In the genomic region with DNA sequence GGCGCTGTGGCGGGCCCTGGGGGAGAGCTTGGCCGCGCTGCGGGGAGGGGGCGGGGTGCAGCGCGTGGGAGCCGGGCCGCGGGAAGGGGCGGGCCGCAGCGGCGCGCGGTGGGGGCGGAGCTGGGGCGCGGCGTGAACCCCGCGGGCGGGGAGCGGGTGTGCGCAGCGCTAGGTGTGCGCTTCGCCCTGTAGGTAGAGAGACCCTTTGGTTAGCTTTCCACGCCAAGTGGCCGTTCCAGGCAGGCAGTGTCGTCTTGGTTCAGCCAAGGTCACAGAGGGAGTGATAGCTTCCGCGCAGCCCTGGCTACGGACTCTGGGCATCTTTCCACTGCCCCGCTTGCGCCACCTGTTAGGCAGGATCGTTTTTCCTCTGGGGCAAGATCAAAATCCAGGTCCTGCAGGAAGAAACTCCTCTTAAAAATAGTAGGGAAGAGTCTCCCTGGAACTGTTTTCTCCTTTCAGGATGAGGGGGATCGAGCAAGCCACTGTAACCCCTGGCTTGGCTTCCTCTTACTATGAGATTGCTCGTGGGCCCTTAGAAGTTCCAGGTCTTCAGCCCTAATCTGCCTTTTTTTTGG, we compare ENCODE assay signal across 8 cellular contexts. TPM values are rescaled to one million over a fixed set of nuclear protein-coding genes. Genes with fewer than 3 reads are reported as not detected.
DNase-seq lines count a peak whose midpoint lies in the region; ATAC-seq and TF ChIP-seq lines count a peak whose summit lies in the region.

No MANE protein-coding gene starts in this region.

- H2BK12ac ChIP-seq in mesenchymal stem cell (ENCODE audit: low read length in 2 of 2) = peak overlapping the region in 1 of 2 experiments; percentile 55

- 3% methylated on average over 22 of the region's 40 CpGs for WGBS in mesenchymal stem cell
- whole genome bisulfite sequencing in transverse colon (ENCODE audit: low coverage in 1 of 2), 2 donors = 0% methylated on average over 25 of the region's 40 CpGs; no CpG with 5 or more reads in 1 of the 2 donors

- CTCF ChIA-PET in CD4-positive, alpha-beta memory T cell (lab: Charles Lee; ENCODE audit: partially characterized antibody) = interaction anchor here (0.6 to 2.4 kb wide), 10 partner anchors 11 to 291 kb away, joined by 3 to 11 read pairs (median 5); a partner anchor contains a TSS

- peaks cover 10 to 44% (median 27%) of the 10 kb centered on the region in 4 donors for H3K4me1 Mint-ChIP-seq in CD4-positive, alpha-beta memory T cell

- H3K9me3 Mint-ChIP-seq in CD4-positive, alpha-beta memory T cell = no peaks in the 10 kb centered on the region

- intact Hi-C loops in CD4-positive, alpha-beta memory T cell (cut with micrococcal nuclease) = loop anchor here (1.0 to 2.0 kb wide), 8 partner anchors 41 to 432 kb away; a partner anchor contains a TSS
- intact Hi-C loops in colonic mucosa (cut with DNase I) = loop anchor here (5.0 kb wide), 1 partner anchor 40 kb away; a partner anchor contains a TSS
- intact Hi-C loops in transverse colon (cut with DNase I; ENCODE audit: low total_unique reads) = no loop called here

- no peak overlapping the region for H3K23ac ChIP-seq in mesenchymal stem cell (ENCODE audit: low read length in 2 of 2)

- POLR2A ChIA-PET in CD4-positive, alpha-beta memory T cell (lab: Charles Lee; ENCODE audit: partially characterized antibody) = interaction anchor here (0.5 to 1.5 kb wide), 25 partner anchors 20 to 1280 kb away, joined by 3 to 44 read pairs (median 5); a partner anchor contains a TSS

- no peak for DNase-seq in CD4-positive, alpha-beta memory T cell
- DNase-seq in RKO (ENCODE audit: low spot score) = peak; percentile 51
- DNase-seq in colonic mucosa = peak; percentile 67
- peak; percentile 50 for DNase-seq in mesenchymal stem cell
- DNase-seq in transverse colon = peak; percentile 68
- no peak for DNase-seq in KBM-7

- no peaks in the 10 kb centered on the region for H3K9me3 ChIP-seq in CD4-positive, alpha-beta memory T cell (ENCODE audit: control insufficient read depth in 1 of 2, low read length in 2 of 2)
- H3K9me3 ChIP-seq in colonic mucosa (no peaks in the 10 kb centered on the region), mesenchymal stem cell (ENCODE audit: control insufficient read depth, low read length) (no peaks in the 10 kb centered on the region), transverse colon (no peaks in the 10 kb centered on the region)

- H2BK120ac ChIP-seq in mesenchymal stem cell (ENCODE audit: low read depth, low read length) = peak overlapping the region; percentile 25

- peak overlapping the region; percentile 80 to 93 for H3K18ac ChIP-seq in mesenchymal stem cell (ENCODE audit: low read depth in 1 of 2, low read length in 2 of 2)

- peak overlapping the region; percentile 81 for H2AFZ ChIP-seq in mesenchymal stem cell (ENCODE audit: low read depth, low read length)

- H3K27ac ChIP-seq in CD4-positive, alpha-beta memory T cell (ENCODE audit: low read depth, low read length) = peak overlapping the region; percentile 87
- H3K27ac ChIP-seq in colonic mucosa (peak overlapping the region; percentile 93), mesenchymal stem cell (ENCODE audit: low read length, poor library complexity, severe bottlenecking) (peak overlapping the region; percentile 83), transverse colon (peak overlapping the region; percentile 95 to 98 (median 97))

- TF ChIP-seq POLR2A in GM18951 (IDR thresholded peaks at IDR 0.05; ENCODE audit: extremely low read depth, insufficient read depth, insufficient read length) (peak; percentile 44), transverse colon (IDR thresholded peaks at IDR 0.05) (peak; percentile 8)

- TF ChIP-seq CTCF in colonic mucosa (IDR thresholded peaks at IDR 0.05) = no peak
- peak in 2 of 5 experiments; percentile 13 to 20 for TF ChIP-seq CTCF in transverse colon (IDR thresholded peaks at IDR 0.05)

- peak overlapping the region; percentile 85 for H2BK15ac ChIP-seq in mesenchymal stem cell (ENCODE audit: low read depth, poor library complexity, severe bottlenecking)

- H4K8ac ChIP-seq in mesenchymal stem cell (ENCODE audit: low read length) = peak overlapping the region; percentile 95

- peak; percentile 34 for ATAC-seq in HG03095 (IDR thresholded peaks at IDR 0.05; ENCODE audit: unreplicated experiment)

- peaks cover 15 to 54% of the 10 kb centered on the region in 2 donors for H3K36me3 Mint-ChIP-seq in CD4-positive, alpha-beta memory T cell

- H3K4me2 ChIP-seq in mesenchymal stem cell (ENCODE audit: low read length, poor library complexity, severe bottlenecking) = peak overlapping the region; percentile 72

- peak overlapping the region; percentile 30 to 89 for H3K4ac ChIP-seq in mesenchymal stem cell (ENCODE audit: low read depth in 1 of 2, low read length in 2 of 2)

- no peak overlapping the region for H2AK5ac ChIP-seq in mesenchymal stem cell (ENCODE audit: low read length, severe bottlenecking)

- no peak overlapping the region for H2BK5ac ChIP-seq in mesenchymal stem cell (ENCODE audit: low read depth, low read length, poor library complexity, severe bottlenecking)

- H3K27me3 Mint-ChIP-seq in CD4-positive, alpha-beta memory T cell = no peaks in the 10 kb centered on the region

- peak overlapping the region; percentile 93 to 99 (median 98) for H3K27ac Mint-ChIP-seq in CD4-positive, alpha-beta memory T cell

- peaks cover 38% of the 10 kb centered on the region for H3K36me3 ChIP-seq in CD4-positive, alpha-beta memory T cell (ENCODE audit: insufficient read depth, low read length)
- peaks cover 20% of the 10 kb centered on the region for H3K36me3 ChIP-seq in colonic mucosa
- peaks cover 49 to 50% of the 10 kb centered on the region in 2 experiments for H3K36me3 ChIP-seq in mesenchymal stem cell (ENCODE audit: control insufficient read depth in 1 of 2, insufficient read depth in 2 of 2, low read depth in 1 of 2, low read length in 2 of 2)
- peaks cover 0 to 24% (median 9%) of the 10 kb centered on the region in 4 donors for H3K36me3 ChIP-seq in transverse colon

- H3K79me1 ChIP-seq in mesenchymal stem cell (replicated peaks; ENCODE audit: low read length, poor library complexity, severe bottlenecking) = peaks cover 26% of the 10 kb centered on the region

- peak overlapping the region; percentile 81 for H4K91ac ChIP-seq in mesenchymal stem cell (ENCODE audit: low read length)

- H3K4me3 ChIP-seq in CD4-positive, alpha-beta memory T cell (ENCODE audit: low read length in 2 of 2) = peak overlapping the region; percentile 68 to 82
- H3K4me3 ChIP-seq in colonic mucosa (peak overlapping the region; percentile 71), mesenchymal stem cell (ENCODE audit: insufficient read depth in 1 of 2, low read depth in 1 of 2, low read length in 2 of 2) (peak overlapping the region; percentile 89 to 93), transverse colon (peak overlapping the region; percentile 68 to 99 (median 82))

- in situ Hi-C loops in GM18951 (cut with MboI; ENCODE audit: low sequenced_read_pairs, unreplicated experiment) (no loop called here), transverse colon (cut with MboI; ENCODE audit: low pct_ligation_motif_present in 1 of 4, low pct_unique_long_range_greater_than_20kb in 1 of 4, low sequenced_read_pairs in 3 of 4) (no loop called here), KBM-7 (cut with MboI; ENCODE audit: low pct_unique_long_range_greater_than_20kb, low sequenced_read_pairs) (no loop called here)

- H3K27me3 ChIP-seq in CD4-positive, alpha-beta memory T cell (ENCODE audit: insufficient read depth, low read length) = no peaks in the 10 kb centered on the region
- no peaks in the 10 kb centered on the region for H3K27me3 ChIP-seq in colonic mucosa
- no peaks in the 10 kb centered on the region for H3K27me3 ChIP-seq in mesenchymal stem cell (ENCODE audit: control insufficient read depth in 1 of 2, insufficient read depth in 1 of 2, low read length in 2 of 2)
- H3K27me3 ChIP-seq in transverse colon = no peaks in the 10 kb centered on the region

- peak overlapping the region in 1 of 2 experiments; percentile 94 for H3K14ac ChIP-seq in mesenchymal stem cell (ENCODE audit: low read length in 2 of 2)

- no peak for TF ChIP-seq EP300 in transverse colon (IDR thresholded peaks at IDR 0.05; ENCODE audit: low read depth)

- H3K9ac ChIP-seq in colonic mucosa (ENCODE audit: low read depth in 2 of 2, low read length in 2 of 2) (peak overlapping the region; percentile 85 to 99), mesenchymal stem cell (ENCODE audit: low read length) (peak overlapping the region; percentile 96)

- H3K4me1 ChIP-seq in CD4-positive, alpha-beta memory T cell (ENCODE audit: insufficient read depth, low read length) = peaks cover 26% of the 10 kb centered on the region
- peaks cover 6% of the 10 kb centered on the region for H3K4me1 ChIP-seq in colonic mucosa
- H3K4me1 ChIP-seq in mesenchymal stem cell (ENCODE audit: control insufficient read depth, insufficient read depth, low read depth, low read length) = peaks cover 10% of the 10 kb centered on the region
- peaks cover 9 to 24% (median 19%) of the 10 kb centered on the region in 4 donors for H3K4me1 ChIP-seq in transverse colon

- peak overlapping the region; percentile 94 to 100 (median 99) for H3K4me3 Mint-ChIP-seq in CD4-positive, alpha-beta memory T cell

RNA-seq across cellular contexts. Expression of a gene that starts 0.4 kb away (rescaled TPM):
- 10 to 100 TPM; 90.8 to 92.9 TPM for total RNA-seq in CD4-positive, alpha-beta memory T cell
- 100 to 1,000 TPM; 159 to 163 TPM for polyA plus RNA-seq in CD4-positive, alpha-beta memory T cell
- total RNA-seq in colonic mucosa (100 to 1,000 TPM; 128 to 231 TPM), transverse colon (10 to 100 TPM; 27.9 to 79.7 (median 34.0) TPM)
- 251 TPM for polyA plus RNA-seq in mesenchymal stem cell (2013, experiment 1 of 2)
- 250 TPM for polyA plus RNA-seq in mesenchymal stem cell (2013, experiment 2 of 2)

RNA-seq across cellular contexts. Expression of a gene that starts 0.8 kb away (rescaled TPM):
- total RNA-seq in CD4-positive, alpha-beta memory T cell = 10 to 100 TPM; 60.2 to 65.4 TPM
- 10 to 100 TPM; 15.5 to 20.2 TPM for polyA plus RNA-seq in CD4-positive, alpha-beta memory T cell
- 10 to 100 TPM; 27.8 to 32.8 TPM for total RNA-seq in colonic mucosa
- polyA plus RNA-seq in mesenchymal stem cell (2013, experiment 1 of 2) = 31.6 TPM
- 30.8 TPM for polyA plus RNA-seq in mesenchymal stem cell (2013, experiment 2 of 2)
- total RNA-seq in transverse colon = 10 to 100 TPM; 14.6 to 82.6 (median 31.2) TPM

RNA-seq across cellular contexts. Expression of a gene that starts 9.1 kb away (rescaled TPM):
- not detected for total RNA-seq in CD4-positive, alpha-beta memory T cell
- not detected for polyA plus RNA-seq in CD4-positive, alpha-beta memory T cell
- not detected for total RNA-seq in colonic mucosa
- 0.15 TPM for polyA plus RNA-seq in mesenchymal stem cell (2013, experiment 1 of 2)
- 0.05 TPM for polyA plus RNA-seq in mesenchymal stem cell (2013, experiment 2 of 2)
- not detected for total RNA-seq in transverse colon

RNA-seq across cellular contexts. Expression of a gene that starts 23.5 kb away (rescaled TPM):
- not detected for total RNA-seq in CD4-positive, alpha-beta memory T cell
- not detected for polyA plus RNA-seq in CD4-positive, alpha-beta memory T cell
- total RNA-seq in colonic mucosa (under 1 TPM in 1 of 2 donors, not detected in 1; 0.35 TPM), transverse colon (not detected)
- 1.1 TPM for polyA plus RNA-seq in mesenchymal stem cell (2013, experiment 1 of 2)
- 1.2 TPM for polyA plus RNA-seq in mesenchymal stem cell (2013, experiment 2 of 2)

RNA-seq across cellular contexts. Expression of a gene that starts 41.2 kb away (rescaled TPM):
- total RNA-seq in CD4-positive, alpha-beta memory T cell = 10 to 100 TPM; 83.9 to 90.6 TPM
- polyA plus RNA-seq in CD4-positive, alpha-beta memory T cell = 10 to 100 TPM; 11.5 to 50.5 TPM
- total RNA-seq in colonic mucosa (10 to 100 TPM; 40.0 to 50.9 TPM), transverse colon (10 to 100 TPM; 31.8 to 76.3 (median 34.3) TPM)
- 36.4 TPM for polyA plus RNA-seq in mesenchymal stem cell (2013, experiment 1 of 2)
- polyA plus RNA-seq in mesenchymal stem cell (2013, experiment 2 of 2) = 39.6 TPM

Comparison
In these comparisons a context has a peak if more than half of its experiments do, and no peak if none do; other contexts are left out.
1. DNase-seq: peak in RKO (single experiment), colonic mucosa (single experiment), mesenchymal stem cell (single experiment) and transverse colon (single experiment); none in CD4-positive, alpha-beta memory T cell (0 of 5) and KBM-7 (single experiment).
2. Peak in every context shown above with its lines, with median percentiles within 50 percentile points of each other: H3K27ac ChIP-seq and H3K4me3 ChIP-seq.